ENCODE assay signal across 23 cellular contexts in genomic region chr7:93350338-93350737, GRCh38.
DNase-seq lines count a peak whose midpoint lies in the region; ATAC-seq, FAIRE-seq and TF ChIP-seq lines count a peak whose summit lies in the region.
"Had no signal": no experiment of that assay in that cellular context is flagged by ENCODE, and none has a peak within 500 bp of the region (broad histone marks: within the 10 kb centered on the region; RNA-seq: fewer than 3 reads in every experiment).

No MANE protein-coding gene starts in this region.

- no peak for DNase-seq in activated CD8-positive, alpha-beta T cell treated with anti-CD3 and anti-CD28 coated beads for 36 hours
- DNase-seq in activated CD8-positive, alpha-beta T cell treated with anti-CD3 and anti-CD28 coated beads, Interleukin-2, amount 10 ng/mL, durations not matched to agents 7 days and 5 days: no peak
- no peak for DNase-seq in natural killer cell treated with Interleukin-12 subunit alpha and Interleukin-12 subunit beta and Interleukin-15 and Interleukin-18, amount 100 ng/mL, for 72 hours (ENCODE audit: low spot score)
- no peak for DNase-seq in natural killer cell
- DNase-seq in bronchial epithelial cell (ENCODE audit: low read depth): peak; percentile 89
- peak; percentile 4 for DNase-seq in renal cortical epithelial cell (ENCODE audit: low read depth)
- no peak for DNase-seq in H4 (ENCODE audit: low spot score)
- DNase-seq: AML-193, C1 segment of cervical spinal cord, DMS53, GDM1, NCI-H1417, NCI-H1694 treated with DMSO at 0.1 percent for 48 hours, NCI-H446, NCI-H526 treated with DMSO at 0.1 percent for 48 hours, OCI-M1 had no signal

- FAIRE-seq in bronchial epithelial cell (lab: Jason Lieb, UNC): no peak
- FAIRE-seq: D721Med, GM18507, RCC 7860 had no signal

- intact Hi-C loops in activated CD8-positive, alpha-beta T cell treated with anti-CD3 and anti-CD28 coated beads for 36 hours (cut with micrococcal nuclease): no loop called here
- intact Hi-C loops in natural killer cell (cut with micrococcal nuclease): no loop called here

- no peak overlapping the region for H3K4me3 ChIP-seq in bronchial epithelial cell (ENCODE audit: low read depth, low read length)
- H3K4me3 ChIP-seq: GM23338 had no signal

- CTCF ChIA-PET in activated CD8-positive, alpha-beta T cell treated with anti-CD3 and anti-CD28 coated beads for 36 hours (lab: Charles Lee): no interaction called here
- CTCF ChIA-PET in activated CD8-positive, alpha-beta T cell treated with anti-CD3 and anti-CD28 coated beads, Interleukin-2, amount 10 ng/mL, durations not matched to agents 7 days and 5 days (lab: Charles Lee): no interaction called here

- H3K27me3 Mint-ChIP-seq in activated CD8-positive, alpha-beta T cell treated with anti-CD3 and anti-CD28 coated beads for 36 hours: no peaks in the 10 kb centered on the region
- H3K27me3 Mint-ChIP-seq in activated CD8-positive, alpha-beta T cell treated with anti-CD3 and anti-CD28 coated beads, Interleukin-2, amount 10 ng/mL, durations not matched to agents 7 days and 5 days (ENCODE audit: low read depth): no peaks in the 10 kb centered on the region
- no peaks in the 10 kb centered on the region for H3K27me3 Mint-ChIP-seq in natural killer cell treated with Interleukin-12 subunit alpha and Interleukin-12 subunit beta and Interleukin-15 and Interleukin-18, amount 100 ng/mL, for 72 hours
- no peaks in the 10 kb centered on the region for H3K27me3 Mint-ChIP-seq in natural killer cell (ENCODE audit: low read depth in 2 of 2)
- H3K27me3 Mint-ChIP-seq: IgD-negative memory B cell had no signal

- H3K27ac Mint-ChIP-seq in activated CD8-positive, alpha-beta T cell treated with anti-CD3 and anti-CD28 coated beads for 36 hours: peak overlapping the region; percentile 11
- no peak overlapping the region for H3K27ac Mint-ChIP-seq in activated CD8-positive, alpha-beta T cell treated with anti-CD3 and anti-CD28 coated beads, Interleukin-2, amount 10 ng/mL, durations not matched to agents 7 days and 5 days
- peak overlapping the region; percentile 5 to 19 for H3K27ac Mint-ChIP-seq in natural killer cell treated with Interleukin-12 subunit alpha and Interleukin-12 subunit beta and Interleukin-15 and Interleukin-18, amount 100 ng/mL, for 72 hours
- H3K27ac Mint-ChIP-seq in natural killer cell: no peak overlapping the region
- H3K27ac Mint-ChIP-seq: GM23338 had no signal

- H3K4me3 Mint-ChIP-seq in activated CD8-positive, alpha-beta T cell treated with anti-CD3 and anti-CD28 coated beads for 36 hours: no peak overlapping the region
- no peak overlapping the region for H3K4me3 Mint-ChIP-seq in activated CD8-positive, alpha-beta T cell treated with anti-CD3 and anti-CD28 coated beads, Interleukin-2, amount 10 ng/mL, durations not matched to agents 7 days and 5 days
- no peak overlapping the region for H3K4me3 Mint-ChIP-seq in natural killer cell treated with Interleukin-12 subunit alpha and Interleukin-12 subunit beta and Interleukin-15 and Interleukin-18, amount 100 ng/mL, for 72 hours
- no peak overlapping the region for H3K4me3 Mint-ChIP-seq in natural killer cell
- H3K4me3 Mint-ChIP-seq: GM23338, IgD-negative memory B cell had no signal

- no peaks in the 10 kb centered on the region for H3K36me3 ChIP-seq in bronchial epithelial cell (ENCODE audit: control insufficient read depth, insufficient read depth, low read length)

- no peaks in the 10 kb centered on the region for H3K9me3 Mint-ChIP-seq in activated CD8-positive, alpha-beta T cell treated with anti-CD3 and anti-CD28 coated beads for 36 hours
- H3K9me3 Mint-ChIP-seq in activated CD8-positive, alpha-beta T cell treated with anti-CD3 and anti-CD28 coated beads, Interleukin-2, amount 10 ng/mL, durations not matched to agents 7 days and 5 days (ENCODE audit: insufficient read depth): no peaks in the 10 kb centered on the region
- no peaks in the 10 kb centered on the region for H3K9me3 Mint-ChIP-seq in natural killer cell treated with Interleukin-12 subunit alpha and Interleukin-12 subunit beta and Interleukin-15 and Interleukin-18, amount 100 ng/mL, for 72 hours
- no peaks in the 10 kb centered on the region for H3K9me3 Mint-ChIP-seq in natural killer cell
- H3K9me3 Mint-ChIP-seq: GM23338, IgD-negative memory B cell had no signal

- H3K4me1 Mint-ChIP-seq in activated CD8-positive, alpha-beta T cell treated with anti-CD3 and anti-CD28 coated beads for 36 hours (ENCODE audit: low read depth): peaks cover 3% of the 10 kb centered on the region
- peaks cover 4% of the 10 kb centered on the region for H3K4me1 Mint-ChIP-seq in activated CD8-positive, alpha-beta T cell treated with anti-CD3 and anti-CD28 coated beads, Interleukin-2, amount 10 ng/mL, durations not matched to agents 7 days and 5 days (ENCODE audit: low read depth)
- H3K4me1 Mint-ChIP-seq in natural killer cell treated with Interleukin-12 subunit alpha and Interleukin-12 subunit beta and Interleukin-15 and Interleukin-18, amount 100 ng/mL, for 72 hours (ENCODE audit: low read depth in 2 of 2): peaks cover 5 to 11% of the 10 kb centered on the region in 2 donors
- no peaks in the 10 kb centered on the region for H3K4me1 Mint-ChIP-seq in natural killer cell

- peaks cover 2% of the 10 kb centered on the region for H3K36me3 Mint-ChIP-seq in activated CD8-positive, alpha-beta T cell treated with anti-CD3 and anti-CD28 coated beads for 36 hours (ENCODE audit: low read depth)
- peaks cover 2% of the 10 kb centered on the region for H3K36me3 Mint-ChIP-seq in activated CD8-positive, alpha-beta T cell treated with anti-CD3 and anti-CD28 coated beads, Interleukin-2, amount 10 ng/mL, durations not matched to agents 7 days and 5 days (ENCODE audit: low read depth)
- peaks cover 7% of the 10 kb centered on the region for H3K36me3 Mint-ChIP-seq in natural killer cell treated with Interleukin-12 subunit alpha and Interleukin-12 subunit beta and Interleukin-15 and Interleukin-18, amount 100 ng/mL, for 72 hours
- H3K36me3 Mint-ChIP-seq in natural killer cell: peaks cover 8% of the 10 kb centered on the region

- POLR2A ChIA-PET in activated CD8-positive, alpha-beta T cell treated with anti-CD3 and anti-CD28 coated beads for 36 hours (lab: Charles Lee): no interaction called here
- POLR2A ChIA-PET in activated CD8-positive, alpha-beta T cell treated with anti-CD3 and anti-CD28 coated beads, Interleukin-2, amount 10 ng/mL, durations not matched to agents 7 days and 5 days (lab: Charles Lee): no interaction called here

- TF ChIP-seq CTCF in activated CD8-positive, alpha-beta T cell treated with anti-CD3 and anti-CD28 coated beads for 36 hours (IDR thresholded peaks at IDR 0.05): no peak
- TF ChIP-seq CTCF in natural killer cell (IDR thresholded peaks at IDR 0.05): no peak
- TF ChIP-seq CTCF in bronchial epithelial cell (IDR thresholded peaks at IDR 0.05; ENCODE audit: insufficient read depth, low read length, severe bottlenecking): no peak

- peak; percentile 30 for ATAC-seq in activated CD8-positive, alpha-beta T cell treated with anti-CD3 and anti-CD28 coated beads for 36 hours
- no peak for ATAC-seq in activated CD8-positive, alpha-beta T cell treated with anti-CD3 and anti-CD28 coated beads, Interleukin-2, amount 10 ng/mL, durations not matched to agents 7 days and 5 days
- no peak for ATAC-seq in natural killer cell treated with Interleukin-12 subunit alpha and Interleukin-12 subunit beta and Interleukin-15 and Interleukin-18, amount 100 ng/mL, for 72 hours
- no peak for ATAC-seq in natural killer cell
- ATAC-seq in HG03571 (IDR thresholded peaks at IDR 0.05; ENCODE audit: unreplicated experiment): no peak
- ATAC-seq: GM23338, HCT116 had no signal

- no peaks in the 10 kb centered on the region for H3K27me3 ChIP-seq in bronchial epithelial cell (ENCODE audit: control insufficient read depth, insufficient read depth, low read length)

Comparison
In these comparisons a context has a peak if more than half of its experiments do, and no peak if none do; other contexts are left out.
1. H3K27ac Mint-ChIP-seq: peak in activated CD8-positive, alpha-beta T cell treated with anti-CD3 and anti-CD28 coated beads for 36 hours (single experiment) and natural killer cell treated with Interleukin-12 subunit alpha and Interleukin-12 subunit beta and Interleukin-15 and Interleukin-18, amount 100 ng/mL, for 72 hours (2 of 2); none in activated CD8-positive, alpha-beta T cell treated with anti-CD3 and anti-CD28 coated beads, Interleukin-2, amount 10 ng/mL, durations not matched to agents 7 days and 5 days (single experiment) and natural killer cell (0 of 2).
2. DNase-seq: peak in bronchial epithelial cell (single experiment) and renal cortical epithelial cell (single experiment); none in activated CD8-positive, alpha-beta T cell treated with anti-CD3 and anti-CD28 coated beads for 36 hours (single experiment), activated CD8-positive, alpha-beta T cell treated with anti-CD3 and anti-CD28 coated beads, Interleukin-2, amount 10 ng/mL, durations not matched to agents 7 days and 5 days (single experiment), natural killer cell treated with Interleukin-12 subunit alpha and Interleukin-12 subunit beta and Interleukin-15 and Interleukin-18, amount 100 ng/mL, for 72 hours (single experiment), natural killer cell (single experiment) and H4 (single experiment).